In genomic region chr20:18287546-18287914, GRCh38 we compare ENCODE assay signal across 8 cellular contexts. TPM values are rescaled to one million over a fixed set of nuclear protein-coding genes. Genes with fewer than 3 reads are reported as not detected.
DNase-seq lines count a peak whose midpoint lies in the region; ATAC-seq and TF ChIP-seq lines count a peak whose summit lies in the region.

No MANE protein-coding gene starts in this region.

- H3K4me1 ChIP-seq in right lobe of liver, result peaks cover 0 to 6% (median 2%) of the 10 kb centered on the region in 4 donors
- H3K4me1 ChIP-seq in tibial nerve, result peaks cover 0 to 20% (median 5%) of the 10 kb centered on the region in 4 donors

- in situ Hi-C loops in astrocyte of the cerebellum (cut with HindIII; ENCODE audit: low sequenced_read_pairs), result no loop called here

- no peaks in the 10 kb centered on the region for H3K36me3 ChIP-seq in right lobe of liver
- peaks cover 0 to 18% (median 0%) of the 10 kb centered on the region in 3 donors for H3K36me3 ChIP-seq in tibial nerve

- H3K27me3 ChIP-seq in right lobe of liver, result peaks cover 0 to 7% of the 10 kb centered on the region in 2 donors
- peaks cover 0 to 8% of the 10 kb centered on the region in 2 donors for H3K27me3 ChIP-seq in tibial nerve

- TF ChIP-seq CTCF in astrocyte of the cerebellum (IDR thresholded peaks at IDR 0.05; ENCODE audit: low read depth, low read length, missing control alignments), result no peak
- TF ChIP-seq CTCF in right lobe of liver (IDR thresholded peaks at IDR 0.05), result no peak
- no peak for TF ChIP-seq CTCF in tibial nerve (IDR thresholded peaks at IDR 0.05)

- TF ChIP-seq EP300 in tibial nerve (IDR thresholded peaks at IDR 0.05), result no peak

- ATAC-seq in Right ventricle myocardium superior (ENCODE audit: poor library complexity) (peak; percentile 12), right lobe of liver (peak in 1 of 4 donors; percentile 0), HG03159 (IDR thresholded peaks at IDR 0.05; ENCODE audit: unreplicated experiment) (no peak)

- intact Hi-C loops in Right ventricle myocardium superior (cut with DNase I), result loop anchor here (10.0 kb wide), 2 partner anchors 153 to 783 kb away; partner anchors contain the start of genes KAT14 and PET117
- intact Hi-C loops in cardiac septum (cut with DNase I), result loop anchor here (5.0 kb wide), 2 partner anchors 150 to 220 kb away; partner anchors contain the start of genes KAT14, PET117 and SEC23B
- intact Hi-C loops in right lobe of liver (cut with DNase I), result no loop called here

- H3K4me3 ChIP-seq in astrocyte of the cerebellum (ENCODE audit: low read depth, low read length), result peak overlapping the region; percentile 95
- H3K4me3 ChIP-seq in right lobe of liver, result peak overlapping the region; percentile 70 to 98 (median 96)
- H3K4me3 ChIP-seq in tibial nerve, result peak overlapping the region; percentile 66 to 95 (median 89)

- DNase-seq in Right ventricle myocardium superior (peak; percentile 45), cardiac septum (ENCODE audit: low spot score) (no peak), astrocyte of the cerebellum (ENCODE audit: low read depth) (no peak), right lobe of liver (peak in 2 of 3 donors; percentile 26 to 60), tibial nerve (ENCODE audit: low spot score in 2 of 2) (no peak), ecto neural progenitor cell (ENCODE audit: low spot score) (no peak), HuH-7.5 (ENCODE audit: low spot score) (no peak)

- H3K9me3 ChIP-seq in right lobe of liver (peaks cover 0 to 5% (median 0%) of the 10 kb centered on the region in 4 donors), tibial nerve (peaks cover 0 to 25% (median 8%) of the 10 kb centered on the region in 4 donors)

- 7% methylated on average over 8 of the region's 11 CpGs for WGBS in right lobe of liver (ENCODE audit: insufficient coverage, low coverage, low lambda C conversion rate, missing lambda C conversion rate)
- WGBS in tibial nerve, 2 donors, result 8 to 11% methylated on average over 11 of the region's 11 CpGs

- TF ChIP-seq POLR2A in right lobe of liver (IDR thresholded peaks at IDR 0.05), result no peak
- TF ChIP-seq POLR2A in tibial nerve (IDR thresholded peaks at IDR 0.05), result no peak

- peak overlapping the region; percentile 89 to 96 (median 95) for H3K27ac ChIP-seq in right lobe of liver
- peak overlapping the region; percentile 93 to 96 (median 96) for H3K27ac ChIP-seq in tibial nerve

RNA-seq across cellular contexts. Expression of gene ZNF133, which starts 0.8 kb away (rescaled TPM):
- total RNA-seq in Right ventricle myocardium superior (5.3 TPM), cardiac septum (6.0 TPM), right lobe of liver (1 to 10 TPM; 2.5 to 6.1 (median 4.8) TPM), tibial nerve (10 to 100 TPM; 17.3 to 26.4 (median 22.4) TPM)

Comparison
In these comparisons a context has a peak if more than half of its experiments do, and no peak if none do; other contexts are left out.
1. DNase-seq: peak in Right ventricle myocardium superior (single experiment) and right lobe of liver (2 of 3); none in cardiac septum (single experiment), astrocyte of the cerebellum (single experiment), tibial nerve (0 of 2), ecto neural progenitor cell (single experiment) and HuH-7.5 (single experiment).
2. intact Hi-C loops: an anchor here in Right ventricle myocardium superior (10.0 kb wide) and cardiac septum (5.0 kb wide); none called in right lobe of liver.
3. Peak in every context shown above with its lines, with median percentiles within 50 percentile points of each other: H3K4me3 ChIP-seq.